Comparison of ENCODE assay signal across 10 cellular contexts in genomic region chr10:97020452-97021400, GRCh38.
A peak's percentile ranks its signal among the peaks of the same experiment; 100 is the strongest.
DNase-seq lines count a peak whose midpoint lies in the region; ATAC-seq, FAIRE-seq and TF ChIP-seq lines count a peak whose summit lies in the region.
"Had no signal": no experiment of that assay in that cellular context is flagged by ENCODE, and none has a peak within 500 bp of the region (broad histone marks: within the 10 kb centered on the region; RNA-seq: fewer than 3 reads in every experiment).

No MANE protein-coding gene starts in this region.

- H3K27ac ChIP-seq in SJCRH30, result peak overlapping the region; percentile 68
- peak overlapping the region; percentile 83 for H3K27ac ChIP-seq in cardiac muscle cell
- peak overlapping the region in 3 of 4 donors; percentile 39 to 72 (median 42) for H3K27ac ChIP-seq in pancreas
- H3K27ac ChIP-seq: C4-2B had no signal

- no peak for FAIRE-seq in pancreas (lab: Jason Lieb, UNC)

- TF ChIP-seq CTCF in cardiac muscle cell (IDR thresholded peaks at IDR 0.05; ENCODE audit: low read depth, low read length) (no peak), pancreas (IDR thresholded peaks at IDR 0.05) (no peak)

- peak; percentile 56 to 83 (median 76) for ATAC-seq in pancreas

- H3K9me3 ChIP-seq in SJCRH30 (replicated peaks), result no peaks in the 10 kb centered on the region
- no peaks in the 10 kb centered on the region for H3K9me3 ChIP-seq in cardiac muscle cell (ENCODE audit: low read depth)
- H3K9me3 ChIP-seq in pancreas, result no peaks in the 10 kb centered on the region
- H3K9me3 ChIP-seq in HAP-1, result no peaks in the 10 kb centered on the region

- peaks cover 25% of the 10 kb centered on the region for H3K4me1 ChIP-seq in SJCRH30
- peaks cover 25% of the 10 kb centered on the region for H3K4me1 ChIP-seq in cardiac muscle cell (ENCODE audit: low read depth)
- peaks cover 12 to 18% (median 13%) of the 10 kb centered on the region in 3 donors for H3K4me1 ChIP-seq in pancreas
- no peaks in the 10 kb centered on the region for H3K4me1 ChIP-seq in HAP-1

- H3K36me3 ChIP-seq in H7 (replicated peaks; ENCODE audit: control insufficient read depth, insufficient read depth, low read length), result no peaks in the 10 kb centered on the region
- no peaks in the 10 kb centered on the region for H3K36me3 ChIP-seq in SJCRH30
- no peaks in the 10 kb centered on the region for H3K36me3 ChIP-seq in cardiac muscle cell
- H3K36me3 ChIP-seq in pancreas, result no peaks in the 10 kb centered on the region
- no peaks in the 10 kb centered on the region for H3K36me3 ChIP-seq in HAP-1 (replicated peaks)

- DNase-seq in H7 (peak; percentile 77), SJCRH30 (peak; percentile 84 to 87), cardiac muscle cell (ENCODE audit: low read depth in 1 of 2, low spot score in 1 of 2) (peak in 1 of 2 donors; percentile 44), pancreas (peak in 5 of 6 donors; percentile 60 to 81 (median 77)), HAP-1 (ENCODE audit: low spot score in 2 of 2) (no peak), cortex of kidney (lab: John Stamatoyannopoulos, UW) (no peak), activated gamma-delta T cell treated with Interleukin-2 at 50 U/mL for 16 hours (no peak), amniotic stem cell (lab: John Stamatoyannopoulos, UW) (no peak)
- DNase-seq: activated CD8-positive, alpha-beta memory T cell treated with anti-CD3 and anti-CD28 coated beads, Interleukin-2, amount 10 ng/mL, durations not matched to agents 7 days and 5 days had no signal

- intact Hi-C loops in pancreas (cut with DNase I), result no loop called here

- WGBS in pancreas, 2 donors, result 39 to 45% methylated on average over 25 of the region's 25 CpGs

- H3K4me3 ChIP-seq in H7 (ENCODE audit: insufficient read depth, low read depth, low read length) (no peak overlapping the region), SJCRH30 (peak overlapping the region; percentile 34), cardiac muscle cell (no peak overlapping the region), pancreas (no peak overlapping the region), HAP-1 (no peak overlapping the region)

- H3K27me3 ChIP-seq in H7 (ENCODE audit: control insufficient read depth, insufficient read depth, low read length), result no peaks in the 10 kb centered on the region
- no peaks in the 10 kb centered on the region for H3K27me3 ChIP-seq in SJCRH30
- H3K27me3 ChIP-seq in cardiac muscle cell, result no peaks in the 10 kb centered on the region
- H3K27me3 ChIP-seq in pancreas, result no peaks in the 10 kb centered on the region
- H3K27me3 ChIP-seq in HAP-1 (ENCODE audit: low read depth), result no peaks in the 10 kb centered on the region

- in situ Hi-C loops in HAP-1 (cut with MboI; ENCODE audit: low sequenced_read_pairs), result no loop called here

Comparison
In these comparisons a context has a peak if more than half of its experiments do, and no peak if none do; other contexts are left out.
1. DNase-seq: peak in H7 (single experiment), SJCRH30 (2 of 2) and pancreas (5 of 6); none in HAP-1 (0 of 2), cortex of kidney (single experiment), activated gamma-delta T cell treated with Interleukin-2 at 50 U/mL for 16 hours (single experiment) and amniotic stem cell (single experiment).
2. Peak in every context shown above with its lines, with median percentiles within 50 percentile points of each other: H3K27ac ChIP-seq.